ENCODE assay signal across 9 cellular contexts in genomic region chr2:121071058-121071504, GRCh38.
A peak's percentile ranks its signal among the peaks of the same experiment; 100 is the strongest.
DNase-seq lines count a peak whose midpoint lies in the region; ATAC-seq and TF ChIP-seq lines count a peak whose summit lies in the region.
"Had no signal": no experiment of that assay in that cellular context is flagged by ENCODE, and none has a peak within 500 bp of the region (broad histone marks: within the 10 kb centered on the region; RNA-seq: fewer than 3 reads in every experiment).

No MANE protein-coding gene starts in this region.

- no peaks in the 10 kb centered on the region for H3K9me3 Mint-ChIP-seq in activated T-helper 17 cell treated with anti-CD3 and anti-CD28 coated beads, Interleukin-2, amount 50 U/mL, for 72 hours
- H3K9me3 Mint-ChIP-seq: T-helper 1 cell treated with Interleukin-12 subunit alpha and Interleukin-12 subunit beta and Interleukin-4 antibody, amounts not matched to agents 30 μg/mL and 1 μg/mL, for 36 hours had no signal

- H3K9me3 ChIP-seq in psoas muscle, result no peaks in the 10 kb centered on the region

- intact Hi-C loops in Right ventricle myocardium superior (cut with DNase I), result no loop called here
- intact Hi-C loops in psoas muscle (cut with DNase I), result loop anchor here (2.0 to 5.0 kb wide), 4 partner anchors 192 to 376 kb away; partner anchors contain the start of gene GLI2 (in 2 of the 2)

- H3K27me3 ChIP-seq in psoas muscle (ENCODE audit: insufficient read depth in 3 of 3, low read length in 2 of 3), result peaks cover 0 to 11% (median 8%) of the 10 kb centered on the region in 3 donors

- H3K4me3 Mint-ChIP-seq in activated T-helper 17 cell treated with anti-CD3 and anti-CD28 coated beads, Interleukin-2, amount 50 U/mL, for 72 hours, result no peak overlapping the region
- H3K4me3 Mint-ChIP-seq: T-helper 1 cell treated with Interleukin-12 subunit alpha and Interleukin-12 subunit beta and Interleukin-4 antibody, amounts not matched to agents 30 μg/mL and 1 μg/mL, for 36 hours had no signal

- H3K27ac ChIP-seq in psoas muscle, result no peak overlapping the region

- H3K36me3 Mint-ChIP-seq in activated T-helper 17 cell treated with anti-CD3 and anti-CD28 coated beads, Interleukin-2, amount 50 U/mL, for 72 hours (ENCODE audit: low read depth), result no peaks in the 10 kb centered on the region

- DNase-seq in DMS79 (lab: John Stamatoyannopoulos, UW), result peak; percentile 19
- DNase-seq in HCEC 1CT, result peak; percentile 29
- DNase-seq in NCI-H510A treated with DMSO at 0.1 percent for 48 hours (lab: John Stamatoyannopoulos, UW), result peak; percentile 81
- DNase-seq in Right ventricle myocardium superior, result peak; percentile 78
- peak; percentile 63 to 84 for DNase-seq in psoas muscle

- H3K4me1 Mint-ChIP-seq in activated T-helper 17 cell treated with anti-CD3 and anti-CD28 coated beads, Interleukin-2, amount 50 U/mL, for 72 hours, result no peaks in the 10 kb centered on the region

- TF ChIP-seq CTCF in psoas muscle (IDR thresholded peaks at IDR 0.05), result peak; percentile 97

- H3K4me1 ChIP-seq in psoas muscle, result no peaks in the 10 kb centered on the region

- WGBS in psoas muscle, 3 donors, result 14 to 16% (median 16%) methylated on average over 14 of the region's 14 CpGs

- no peaks in the 10 kb centered on the region for H3K36me3 ChIP-seq in psoas muscle (ENCODE audit: insufficient read depth in 1 of 2, low read depth in 1 of 2)

- H3K27ac Mint-ChIP-seq in activated T-helper 17 cell treated with anti-CD3 and anti-CD28 coated beads, Interleukin-2, amount 50 U/mL, for 72 hours, result no peak overlapping the region
- H3K27ac Mint-ChIP-seq: T-helper 1 cell treated with Interleukin-12 subunit alpha and Interleukin-12 subunit beta and Interleukin-4 antibody, amounts not matched to agents 30 μg/mL and 1 μg/mL, for 36 hours had no signal

- H3K4me3 ChIP-seq in psoas muscle, result no peak overlapping the region

- peaks cover 8% of the 10 kb centered on the region for H3K27me3 Mint-ChIP-seq in activated T-helper 17 cell treated with anti-CD3 and anti-CD28 coated beads, Interleukin-2, amount 50 U/mL, for 72 hours

- ATAC-seq in activated T-helper 17 cell treated with anti-CD3 and anti-CD28 coated beads, Interleukin-2, amount 50 U/mL, for 72 hours (replicated peaks), result peak; percentile 34
- ATAC-seq in Right ventricle myocardium superior (ENCODE audit: poor library complexity) (peak; percentile 86), psoas muscle (peak; percentile 63 to 83 (median 67)), GM18519 (IDR thresholded peaks at IDR 0.05; ENCODE audit: low FRiP score, unreplicated experiment) (no peak), GM19397 (IDR thresholded peaks at IDR 0.05; ENCODE audit: unreplicated experiment) (no peak)

Comparison
In these comparisons a context has a peak if more than half of its experiments do, and no peak if none do; other contexts are left out.
1. DNase-seq: peak in every context shown above with its lines; median percentile 81 in NCI-H510A treated with DMSO at 0.1 percent for 48 hours; 78 in Right ventricle myocardium superior; 74 in psoas muscle; 29 in HCEC 1CT; 19 in DMS79.
2. ATAC-seq: peak in activated T-helper 17 cell treated with anti-CD3 and anti-CD28 coated beads, Interleukin-2, amount 50 U/mL, for 72 hours (single experiment), Right ventricle myocardium superior (single experiment) and psoas muscle (4 of 4); none in GM18519 (single experiment) and GM19397 (single experiment).